In genomic region chr20:18727032-18727508, GRCh38 we compare ENCODE assay signal across 14 cellular contexts.
A peak's percentile ranks its signal among the peaks of the same experiment; 100 is the strongest.
DNase-seq lines count a peak whose midpoint lies in the region; ATAC-seq and TF ChIP-seq lines count a peak whose summit lies in the region.
"Had no signal": no experiment of that assay in that cellular context is flagged by ENCODE, and none has a peak within 500 bp of the region (broad histone marks: within the 10 kb centered on the region; RNA-seq: fewer than 3 reads in every experiment).

No MANE protein-coding gene starts in this region.

- DNase-seq in EL: peak; percentile 49
- DNase-seq in M059J (ENCODE audit: low read depth): peak; percentile 57
- DNase-seq in RWPE2 (ENCODE audit: low spot score): no peak
- no peak for DNase-seq in nephron progenitor cell
- no peak for DNase-seq in esophagus squamous epithelium (lab: John Stamatoyannopoulos, UW)
- no peak for DNase-seq in CD14-positive monocyte (ENCODE audit: low spot score)
- DNase-seq: CD4-positive, alpha-beta memory T cell; glutamatergic neuron; NCI-H187 treated with DMSO at 0.1 percent for 48 hours; T-helper 1 cell had no signal

- H3K27me3 Mint-ChIP-seq in nephron progenitor cell (ENCODE audit: low read depth, poor library complexity) (peaks cover 3% of the 10 kb centered on the region), CD14-positive monocyte (ENCODE audit: low read depth in 3 of 3) (peaks cover 0 to 2% (median 1%) of the 10 kb centered on the region in 3 donors)
- H3K27me3 Mint-ChIP-seq: brain; CD4-positive, alpha-beta memory T cell had no signal

- H3K27ac ChIP-seq in RWPE2 (ENCODE audit: poor library complexity, severe bottlenecking) (no peak overlapping the region), esophagus squamous epithelium (no peak overlapping the region)
- H3K27ac ChIP-seq: skin epidermis had no signal

- no peaks in the 10 kb centered on the region for H3K27me3 ChIP-seq in RWPE2 (ENCODE audit: insufficient read depth, poor library complexity, severe bottlenecking)
- H3K27me3 ChIP-seq in esophagus squamous epithelium: no peaks in the 10 kb centered on the region

- intact Hi-C loops in esophagus squamous epithelium (cut with DNase I) (no loop called here), CD14-positive monocyte (cut with micrococcal nuclease) (no loop called here)

- ATAC-seq in RWPE2 (ENCODE audit: low read depth) (peak; percentile 75), HG03280 (IDR thresholded peaks at IDR 0.05; ENCODE audit: unreplicated experiment) (no peak)
- ATAC-seq: left lobe of liver had no signal

- H3K36me3 Mint-ChIP-seq in nephron progenitor cell (ENCODE audit: low read depth) (no peaks in the 10 kb centered on the region), CD14-positive monocyte (no peaks in the 10 kb centered on the region)
- H3K36me3 Mint-ChIP-seq: brain had no signal

- H3K4me3 ChIP-seq in RWPE2 (ENCODE audit: severe bottlenecking) (no peak overlapping the region), esophagus squamous epithelium (no peak overlapping the region)
- H3K4me3 ChIP-seq: skin epidermis had no signal

- TF ChIP-seq CTCF in RWPE2 (IDR thresholded peaks at IDR 0.05; ENCODE audit: poor library complexity, severe bottlenecking) (no peak), nephron progenitor cell (IDR thresholded peaks at IDR 0.05) (no peak), esophagus squamous epithelium (IDR thresholded peaks at IDR 0.05) (no peak), CD14-positive monocyte (IDR thresholded peaks at IDR 0.05) (no peak)

- H3K4me3 Mint-ChIP-seq in nephron progenitor cell (no peak overlapping the region), CD14-positive monocyte (no peak overlapping the region)
- H3K4me3 Mint-ChIP-seq: brain; CD4-positive, alpha-beta memory T cell had no signal

- H3K27ac Mint-ChIP-seq in nephron progenitor cell (peak overlapping the region; percentile 64), CD14-positive monocyte (peak overlapping the region in 2 of 7 donors; percentile 31)

- H3K9me3 ChIP-seq in RWPE2 (ENCODE audit: severe bottlenecking): peaks cover 2% of the 10 kb centered on the region
- H3K9me3 ChIP-seq in esophagus squamous epithelium: no peaks in the 10 kb centered on the region

- WGBS in esophagus squamous epithelium, 2 donors: 77 to 88% methylated on average over 6 to 9 of the region's 9 CpGs

- no peak for TF ChIP-seq POLR2A in esophagus squamous epithelium (IDR thresholded peaks at IDR 0.05)

- H3K9me3 Mint-ChIP-seq in nephron progenitor cell: no peaks in the 10 kb centered on the region
- no peaks in the 10 kb centered on the region for H3K9me3 Mint-ChIP-seq in CD14-positive monocyte
- H3K9me3 Mint-ChIP-seq: brain; CD4-positive, alpha-beta memory T cell had no signal

- H3K4me1 Mint-ChIP-seq in nephron progenitor cell: no peaks in the 10 kb centered on the region
- H3K4me1 Mint-ChIP-seq in CD14-positive monocyte: peaks cover 2% of the 10 kb centered on the region

- no peaks in the 10 kb centered on the region for H3K4me1 ChIP-seq in RWPE2 (ENCODE audit: insufficient read depth, poor library complexity, severe bottlenecking)
- H3K4me1 ChIP-seq in esophagus squamous epithelium: peaks cover 0 to 18% (median 0%) of the 10 kb centered on the region in 3 donors

- no peaks in the 10 kb centered on the region for H3K36me3 ChIP-seq in RWPE2 (ENCODE audit: low read depth)
- H3K36me3 ChIP-seq in esophagus squamous epithelium: no peaks in the 10 kb centered on the region

Comparison
In these comparisons a context has a peak if more than half of its experiments do, and no peak if none do; other contexts are left out.
1. DNase-seq: peak in EL (single experiment) and M059J (single experiment); none in RWPE2 (single experiment), nephron progenitor cell (single experiment), esophagus squamous epithelium (single experiment) and CD14-positive monocyte (single experiment).